In the genomic region with DNA sequence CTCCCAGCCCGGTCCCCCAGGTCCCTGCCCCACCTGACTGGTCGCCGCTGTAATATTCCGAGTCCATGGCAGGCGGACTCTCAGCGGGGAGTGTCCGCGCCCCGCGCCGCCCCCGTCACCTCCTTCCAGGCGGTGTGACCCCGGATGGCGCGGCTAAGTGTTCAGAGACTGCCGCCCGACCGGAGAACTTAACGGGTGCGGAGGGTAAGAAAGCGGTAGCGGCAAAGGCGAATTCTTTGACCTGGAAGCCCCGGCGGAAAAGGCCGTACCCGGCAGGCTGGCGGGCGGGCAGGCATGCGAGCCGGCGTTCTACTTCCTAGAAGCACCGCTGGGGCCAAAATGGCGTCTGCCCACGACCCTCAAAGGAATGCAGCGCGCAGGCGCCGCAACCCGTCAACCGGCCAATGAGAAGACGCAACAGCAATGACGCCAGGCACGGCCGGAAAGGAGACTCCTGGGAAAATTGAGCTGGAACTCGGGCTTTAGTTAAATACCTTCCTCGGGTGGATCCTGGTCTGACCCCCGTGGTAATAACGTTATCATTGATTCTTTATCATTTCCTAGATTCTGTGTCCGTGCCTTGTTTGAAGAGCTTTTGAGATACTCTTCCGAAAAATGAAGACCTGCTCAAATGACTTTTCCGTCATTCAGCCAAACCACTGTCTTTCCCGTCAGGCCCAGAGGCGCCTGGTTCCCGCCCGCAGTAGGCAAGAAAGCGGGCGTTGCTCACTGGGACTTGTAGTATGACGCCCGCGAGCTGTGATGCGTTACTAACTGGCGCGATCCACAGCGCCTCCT, we compare ENCODE assay signal across 1 cellular context.
TF ChIP-seq lines count a peak whose summit lies in the region.

A gene (minus strand): TSS at position 348 of the 798 bp plus-strand sequence. CDS start 281 bp downstream, at position 67.

TF ChIP-seq in K562, 482 proteins besides CTCF, POLR2A, EP300 and RAD21 (continued from another document and continues in another):
- 0 out of 4 replicates have a peak, but pooled peaks have one; percentile 45 to 56 for TF ChIP-seq SIN3A (IDR thresholded peaks at IDR 0.05; ENCODE audit: borderline replicate concordance in 2 of 2, control insufficient read depth in 1 of 2, low read depth in 2 of 2, low read length in 2 of 2)
- TF ChIP-seq EZH2 (IDR thresholded peaks at IDR 0.05; ENCODE audit: borderline replicate concordance, low read depth, low read length): no peak
- 0 out of 2 replicates have a peak, but pooled peaks have one; percentile 18 for TF ChIP-seq ZKSCAN1 (IDR thresholded peaks at IDR 0.05; ENCODE audit: low read depth, low read length)
- TF ChIP-seq MTA2 (IDR thresholded peaks at IDR 0.05; ENCODE audit: low read depth): no peak
- TF ChIP-seq DMBX1 (CRISPR knock-in tag; IDR thresholded peaks at IDR 0.05; ENCODE audit: borderline replicate concordance): no peak; the same call in 1 of the 2 replicates
- TF ChIP-seq, protein P1, sequence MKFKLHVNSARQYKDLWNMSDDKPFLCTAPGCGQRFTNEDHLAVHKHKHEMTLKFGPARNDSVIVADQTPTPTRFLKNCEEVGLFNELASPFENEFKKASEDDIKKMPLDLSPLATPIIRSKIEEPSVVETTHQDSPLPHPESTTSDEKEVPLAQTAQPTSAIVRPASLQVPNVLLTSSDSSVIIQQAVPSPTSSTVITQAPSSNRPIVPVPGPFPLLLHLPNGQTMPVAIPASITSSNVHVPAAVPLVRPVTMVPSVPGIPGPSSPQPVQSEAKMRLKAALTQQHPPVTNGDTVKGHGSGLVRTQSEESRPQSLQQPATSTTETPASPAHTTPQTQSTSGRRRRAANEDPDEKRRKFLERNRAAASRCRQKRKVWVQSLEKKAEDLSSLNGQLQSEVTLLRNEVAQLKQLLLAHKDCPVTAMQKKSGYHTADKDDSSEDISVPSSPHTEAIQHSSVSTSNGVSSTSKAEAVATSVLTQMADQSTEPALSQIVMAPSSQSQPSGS (CRISPR knock-in tag; IDR thresholded peaks at IDR 0.05): no peak
- TF ChIP-seq ZNF551 (CRISPR knock-in tag; IDR thresholded peaks at IDR 0.05): no peak
- TF ChIP-seq FOXJ3 (CRISPR knock-in tag; IDR thresholded peaks at IDR 0.05): no peak
- 0 out of 4 replicates have a peak, but pooled peaks of 1 of the 2 experiments have one; percentile 8 for TF ChIP-seq SRF (CRISPR knock-in tag; IDR thresholded peaks at IDR 0.05)
- TF ChIP-seq SPI1 (IDR thresholded peaks at IDR 0.05; ENCODE audit: borderline replicate concordance, low read depth, low read length): 0 out of 2 replicates have a peak, but pooled peaks have one; percentile 28
- no peak for TF ChIP-seq SMARCA4 (IDR thresholded peaks at IDR 0.05)
- TF ChIP-seq, protein P2, sequence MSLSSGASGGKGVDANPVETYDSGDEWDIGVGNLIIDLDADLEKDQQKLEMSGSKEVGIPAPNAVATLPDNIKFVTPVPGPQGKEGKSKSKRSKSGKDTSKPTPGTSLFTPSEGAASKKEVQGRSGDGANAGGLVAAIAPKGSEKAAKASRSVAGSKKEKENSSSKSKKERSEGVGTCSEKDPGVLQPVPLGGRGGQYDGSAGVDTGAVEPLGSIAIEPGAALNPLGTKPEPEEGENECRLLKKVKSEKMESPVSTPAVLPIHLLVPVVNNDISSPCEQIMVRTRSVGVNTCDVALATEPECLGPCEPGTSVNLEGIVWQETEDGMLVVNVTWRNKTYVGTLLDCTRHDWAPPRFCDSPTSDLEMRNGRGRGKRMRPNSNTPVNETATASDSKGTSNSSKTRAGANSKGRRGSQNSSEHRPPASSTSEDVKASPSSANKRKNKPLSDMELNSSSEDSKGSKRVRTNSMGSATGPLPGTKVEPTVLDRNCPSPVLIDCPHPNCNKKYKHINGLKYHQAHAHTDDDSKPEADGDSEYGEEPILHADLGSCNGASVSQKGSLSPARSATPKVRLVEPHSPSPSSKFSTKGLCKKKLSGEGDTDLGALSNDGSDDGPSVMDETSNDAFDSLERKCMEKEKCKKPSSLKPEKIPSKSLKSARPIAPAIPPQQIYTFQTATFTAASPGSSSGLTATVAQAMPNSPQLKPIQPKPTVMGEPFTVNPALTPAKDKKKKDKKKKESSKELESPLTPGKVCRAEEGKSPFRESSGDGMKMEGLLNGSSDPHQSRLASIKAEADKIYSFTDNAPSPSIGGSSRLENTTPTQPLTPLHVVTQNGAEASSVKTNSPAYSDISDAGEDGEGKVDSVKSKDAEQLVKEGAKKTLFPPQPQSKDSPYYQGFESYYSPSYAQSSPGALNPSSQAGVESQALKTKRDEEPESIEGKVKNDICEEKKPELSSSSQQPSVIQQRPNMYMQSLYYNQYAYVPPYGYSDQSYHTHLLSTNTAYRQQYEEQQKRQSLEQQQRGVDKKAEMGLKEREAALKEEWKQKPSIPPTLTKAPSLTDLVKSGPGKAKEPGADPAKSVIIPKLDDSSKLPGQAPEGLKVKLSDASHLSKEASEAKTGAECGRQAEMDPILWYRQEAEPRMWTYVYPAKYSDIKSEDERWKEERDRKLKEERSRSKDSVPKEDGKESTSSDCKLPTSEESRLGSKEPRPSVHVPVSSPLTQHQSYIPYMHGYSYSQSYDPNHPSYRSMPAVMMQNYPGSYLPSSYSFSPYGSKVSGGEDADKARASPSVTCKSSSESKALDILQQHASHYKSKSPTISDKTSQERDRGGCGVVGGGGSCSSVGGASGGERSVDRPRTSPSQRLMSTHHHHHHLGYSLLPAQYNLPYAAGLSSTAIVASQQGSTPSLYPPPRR (CRISPR knock-in tag; IDR thresholded peaks at IDR 0.05; ENCODE audit: borderline replicate concordance): no peak
- TF ChIP-seq ZNF444 (CRISPR knock-in tag; IDR thresholded peaks at IDR 0.05): no peak
- peak; percentile 44 for TF ChIP-seq SMAD1 (IDR thresholded peaks at IDR 0.05; ENCODE audit: low read depth, low read length, partially characterized antibody)
- no peak for TF ChIP-seq ZNF696 (CRISPR knock-in tag; conservative IDR thresholded peaks at IDR 0.05)
- no peak for TF ChIP-seq NCOA2 (IDR thresholded peaks at IDR 0.05; ENCODE audit: partially characterized antibody in 2 of 2)
- TF ChIP-seq, protein P3, sequence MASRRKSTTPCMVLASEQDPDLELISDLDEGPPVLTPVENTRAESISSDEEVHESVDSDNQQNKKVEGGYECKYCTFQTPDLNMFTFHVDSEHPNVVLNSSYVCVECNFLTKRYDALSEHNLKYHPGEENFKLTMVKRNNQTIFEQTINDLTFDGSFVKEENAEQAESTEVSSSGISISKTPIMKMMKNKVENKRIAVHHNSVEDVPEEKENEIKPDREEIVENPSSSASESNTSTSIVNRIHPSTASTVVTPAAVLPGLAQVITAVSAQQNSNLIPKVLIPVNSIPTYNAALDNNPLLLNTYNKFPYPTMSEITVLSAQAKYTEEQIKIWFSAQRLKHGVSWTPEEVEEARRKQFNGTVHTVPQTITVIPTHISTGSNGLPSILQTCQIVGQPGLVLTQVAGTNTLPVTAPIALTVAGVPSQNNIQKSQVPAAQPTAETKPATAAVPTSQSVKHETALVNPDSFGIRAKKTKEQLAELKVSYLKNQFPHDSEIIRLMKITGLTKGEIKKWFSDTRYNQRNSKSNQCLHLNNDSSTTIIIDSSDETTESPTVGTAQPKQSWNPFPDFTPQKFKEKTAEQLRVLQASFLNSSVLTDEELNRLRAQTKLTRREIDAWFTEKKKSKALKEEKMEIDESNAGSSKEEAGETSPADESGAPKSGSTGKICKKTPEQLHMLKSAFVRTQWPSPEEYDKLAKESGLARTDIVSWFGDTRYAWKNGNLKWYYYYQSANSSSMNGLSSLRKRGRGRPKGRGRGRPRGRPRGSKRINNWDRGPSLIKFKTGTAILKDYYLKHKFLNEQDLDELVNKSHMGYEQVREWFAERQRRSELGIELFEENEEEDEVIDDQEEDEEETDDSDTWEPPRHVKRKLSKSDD (conservative IDR thresholded peaks at IDR 0.05; ENCODE audit: low read length): no peak
- TF ChIP-seq NFIC (IDR thresholded peaks at IDR 0.05): 0 out of 2 replicates have a peak, but pooled peaks have one; percentile 25
- TF ChIP-seq GTF2F1 (IDR thresholded peaks at IDR 0.05; ENCODE audit: low read depth, low read length): 0 out of 2 replicates have a peak, but pooled peaks have one; percentile 63
- no peak for TF ChIP-seq FOXA1 (IDR thresholded peaks at IDR 0.05; ENCODE audit: borderline replicate concordance)
- no peak for TF ChIP-seq ZNF134 (CRISPR knock-in tag; conservative IDR thresholded peaks at IDR 0.05)
- TF ChIP-seq, protein P4, sequence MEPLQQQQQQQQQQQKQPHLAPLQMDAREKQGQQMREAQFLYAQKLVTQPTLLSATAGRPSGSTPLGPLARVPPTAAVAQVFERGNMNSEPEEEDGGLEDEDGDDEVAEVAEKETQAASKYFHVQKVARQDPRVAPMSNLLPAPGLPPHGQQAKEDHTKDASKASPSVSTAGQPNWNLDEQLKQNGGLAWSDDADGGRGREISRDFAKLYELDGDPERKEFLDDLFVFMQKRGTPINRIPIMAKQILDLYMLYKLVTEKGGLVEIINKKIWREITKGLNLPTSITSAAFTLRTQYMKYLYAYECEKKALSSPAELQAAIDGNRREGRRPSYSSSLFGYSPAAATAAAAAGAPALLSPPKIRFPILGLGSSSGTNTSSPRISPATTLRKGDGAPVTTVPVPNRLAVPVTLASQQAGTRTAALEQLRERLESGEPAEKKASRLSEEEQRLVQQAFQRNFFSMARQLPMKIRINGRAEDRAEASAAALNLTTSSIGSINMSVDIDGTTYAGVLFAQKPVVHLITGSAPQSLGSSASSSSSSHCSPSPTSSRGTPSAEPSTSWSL (CRISPR knock-in tag; IDR thresholded peaks at IDR 0.05; ENCODE audit: borderline replicate concordance): no peak
- TF ChIP-seq MAFF (IDR thresholded peaks at IDR 0.05; ENCODE audit: low read length): no peak
- TF ChIP-seq MYC (IDR thresholded peaks at IDR 0.05; ENCODE audit: low read depth, low read length): peak; percentile 82
- TF ChIP-seq MYC (CRISPR knock-in tag; IDR thresholded peaks at IDR 0.05; ENCODE audit: borderline replicate concordance, low read depth): peak; percentile 37; the same call in 1 of the 2 replicates
- no peak for TF ChIP-seq FOXK1 (CRISPR knock-in tag; IDR thresholded peaks at IDR 0.05; ENCODE audit: borderline replicate concordance)
- TF ChIP-seq ELF2 (CRISPR knock-in tag; IDR thresholded peaks at IDR 0.05): no peak; the same call in 1 of the 2 replicates
- TF ChIP-seq, protein P5, sequence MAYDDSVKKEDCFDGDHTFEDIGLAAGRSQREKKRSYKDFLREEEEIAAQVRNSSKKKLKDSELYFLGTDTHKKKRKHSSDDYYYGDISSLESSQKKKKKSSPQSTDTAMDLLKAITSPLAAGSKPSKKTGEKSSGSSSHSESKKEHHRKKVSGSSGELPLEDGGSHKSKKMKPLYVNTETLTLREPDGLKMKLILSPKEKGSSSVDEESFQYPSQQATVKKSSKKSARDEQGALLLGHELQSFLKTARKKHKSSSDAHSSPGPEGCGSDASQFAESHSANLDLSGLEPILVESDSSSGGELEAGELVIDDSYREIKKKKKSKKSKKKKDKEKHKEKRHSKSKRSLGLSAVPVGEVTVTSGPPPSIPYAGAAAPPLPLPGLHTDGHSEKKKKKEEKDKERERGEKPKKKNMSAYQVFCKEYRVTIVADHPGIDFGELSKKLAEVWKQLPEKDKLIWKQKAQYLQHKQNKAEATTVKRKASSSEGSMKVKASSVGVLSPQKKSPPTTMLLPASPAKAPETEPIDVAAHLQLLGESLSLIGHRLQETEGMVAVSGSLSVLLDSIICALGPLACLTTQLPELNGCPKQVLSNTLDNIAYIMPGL (CRISPR knock-in tag; IDR thresholded peaks at IDR 0.05): no peak
- no peak for TF ChIP-seq ZNF830 (CRISPR knock-in tag; IDR thresholded peaks at IDR 0.05)
- TF ChIP-seq ARID1B (IDR thresholded peaks at IDR 0.05): no peak
- no peak for TF ChIP-seq FUS (optimal IDR thresholded peaks at IDR 0.05; ENCODE audit: low read depth, low read length)
- TF ChIP-seq, protein P6, sequence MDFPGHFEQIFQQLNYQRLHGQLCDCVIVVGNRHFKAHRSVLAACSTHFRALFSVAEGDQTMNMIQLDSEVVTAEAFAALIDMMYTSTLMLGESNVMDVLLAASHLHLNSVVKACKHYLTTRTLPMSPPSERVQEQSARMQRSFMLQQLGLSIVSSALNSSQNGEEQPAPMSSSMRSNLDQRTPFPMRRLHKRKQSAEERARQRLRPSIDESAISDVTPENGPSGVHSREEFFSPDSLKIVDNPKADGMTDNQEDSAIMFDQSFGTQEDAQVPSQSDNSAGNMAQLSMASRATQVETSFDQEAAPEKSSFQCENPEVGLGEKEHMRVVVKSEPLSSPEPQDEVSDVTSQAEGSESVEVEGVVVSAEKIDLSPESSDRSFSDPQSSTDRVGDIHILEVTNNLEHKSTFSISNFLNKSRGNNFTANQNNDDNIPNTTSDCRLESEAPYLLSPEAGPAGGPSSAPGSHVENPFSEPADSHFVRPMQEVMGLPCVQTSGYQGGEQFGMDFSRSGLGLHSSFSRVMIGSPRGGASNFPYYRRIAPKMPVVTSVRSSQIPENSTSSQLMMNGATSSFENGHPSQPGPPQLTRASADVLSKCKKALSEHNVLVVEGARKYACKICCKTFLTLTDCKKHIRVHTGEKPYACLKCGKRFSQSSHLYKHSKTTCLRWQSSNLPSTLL (IDR thresholded peaks at IDR 0.05): no peak
- TF ChIP-seq ZNF3 (CRISPR knock-in tag; IDR thresholded peaks at IDR 0.05): no peak
- TF ChIP-seq, protein P7, sequence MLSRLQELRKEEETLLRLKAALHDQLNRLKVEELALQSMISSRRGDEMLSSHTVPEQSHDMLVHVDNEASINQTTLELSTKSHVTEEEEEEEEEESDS (CRISPR knock-in tag; IDR thresholded peaks at IDR 0.05): no peak
- TF ChIP-seq, protein P8, sequence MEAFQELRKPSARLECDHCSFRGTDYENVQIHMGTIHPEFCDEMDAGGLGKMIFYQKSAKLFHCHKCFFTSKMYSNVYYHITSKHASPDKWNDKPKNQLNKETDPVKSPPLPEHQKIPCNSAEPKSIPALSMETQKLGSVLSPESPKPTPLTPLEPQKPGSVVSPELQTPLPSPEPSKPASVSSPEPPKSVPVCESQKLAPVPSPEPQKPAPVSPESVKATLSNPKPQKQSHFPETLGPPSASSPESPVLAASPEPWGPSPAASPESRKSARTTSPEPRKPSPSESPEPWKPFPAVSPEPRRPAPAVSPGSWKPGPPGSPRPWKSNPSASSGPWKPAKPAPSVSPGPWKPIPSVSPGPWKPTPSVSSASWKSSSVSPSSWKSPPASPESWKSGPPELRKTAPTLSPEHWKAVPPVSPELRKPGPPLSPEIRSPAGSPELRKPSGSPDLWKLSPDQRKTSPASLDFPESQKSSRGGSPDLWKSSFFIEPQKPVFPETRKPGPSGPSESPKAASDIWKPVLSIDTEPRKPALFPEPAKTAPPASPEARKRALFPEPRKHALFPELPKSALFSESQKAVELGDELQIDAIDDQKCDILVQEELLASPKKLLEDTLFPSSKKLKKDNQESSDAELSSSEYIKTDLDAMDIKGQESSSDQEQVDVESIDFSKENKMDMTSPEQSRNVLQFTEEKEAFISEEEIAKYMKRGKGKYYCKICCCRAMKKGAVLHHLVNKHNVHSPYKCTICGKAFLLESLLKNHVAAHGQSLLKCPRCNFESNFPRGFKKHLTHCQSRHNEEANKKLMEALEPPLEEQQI (IDR thresholded peaks at IDR 0.05): no peak
- no peak for TF ChIP-seq ESRRB (CRISPR knock-in tag; IDR thresholded peaks at IDR 0.05; ENCODE audit: borderline replicate concordance)
